26 cellular contexts compared by ENCODE assay signal in the genomic region with DNA sequence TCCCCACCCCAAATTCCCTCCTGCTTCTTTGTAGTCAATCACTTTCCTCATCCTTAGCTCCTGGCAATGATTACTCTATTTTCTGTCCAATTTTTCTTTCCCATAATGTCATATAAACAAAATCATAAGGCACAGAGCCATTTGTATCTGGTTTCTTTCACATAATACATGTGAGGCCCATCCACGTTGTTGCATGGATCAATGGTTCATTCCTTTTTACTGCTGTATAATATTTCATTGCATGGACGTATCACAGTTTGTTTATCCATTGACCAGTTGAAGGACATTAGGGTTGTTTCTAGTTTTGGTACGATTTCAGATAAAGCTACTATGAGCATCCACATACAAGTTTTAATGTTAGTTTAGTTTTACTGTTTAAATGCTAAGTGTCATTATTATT.
"Had no signal": no experiment of that assay in that cellular context is flagged by ENCODE, and none has a peak within 500 bp of the region (broad histone marks: within the 10 kb centered on the region; RNA-seq: fewer than 3 reads in every experiment).

No MANE protein-coding gene starts in this region.

- H3K27ac Mint-ChIP-seq: dendritic cell treated with granulocyte-macrophage colony-stimulating factor and Interleukin-4, amounts not matched to agents 40 ng/mL and 50 ng/mL, for 4 days; effector memory CD8-positive, alpha-beta T cell had no signal

- H3K4me3 Mint-ChIP-seq: dendritic cell treated with granulocyte-macrophage colony-stimulating factor and Interleukin-4, amounts not matched to agents 40 ng/mL and 50 ng/mL, for 4 days; effector memory CD8-positive, alpha-beta T cell; endodermal cell had no signal

- DNase-seq: colonic mucosa; cortex of kidney; dermis blood vessel endothelial cell; dorsolateral prefrontal cortex; effector CD4-positive, alpha-beta T cell; effector CD8-positive, alpha-beta T cell; effector memory CD4-positive, alpha-beta T cell; effector memory CD8-positive, alpha-beta T cell; endodermal cell; erythroblast; esophagus squamous epithelium; foreskin fibroblast; foreskin keratinocyte; foreskin melanocyte; gastrocnemius medialis; glutamatergic neuron; head of caudate nucleus; heart left ventricle; heart right ventricle had no signal

- H3K4me1 ChIP-seq: colonic mucosa, foreskin keratinocyte, gastrocnemius medialis, heart right ventricle had no signal

- H3K27ac ChIP-seq: colonic mucosa, coronary artery, dorsolateral prefrontal cortex, epithelial cell of prostate, esophagus muscularis mucosa, esophagus squamous epithelium, foreskin keratinocyte, gastrocnemius medialis, gastroesophageal sphincter, heart left ventricle, heart right ventricle, hepatocyte had no signal

- H3K9me3 Mint-ChIP-seq: dendritic cell treated with granulocyte-macrophage colony-stimulating factor and Interleukin-4, amounts not matched to agents 40 ng/mL and 50 ng/mL, for 4 days; effector memory CD8-positive, alpha-beta T cell; endodermal cell had no signal

- ATAC-seq: effector memory CD8-positive, alpha-beta T cell; esophagus mucosa; foreskin keratinocyte; gastrocnemius medialis; gastroesophageal sphincter; heart left ventricle; heart right ventricle had no signal

- H3K36me3 ChIP-seq: colonic mucosa, esophagus muscularis mucosa, esophagus squamous epithelium, gastrocnemius medialis, gastroesophageal sphincter, heart left ventricle, heart right ventricle had no signal

- H3K9me3 ChIP-seq: colonic mucosa, esophagus muscularis mucosa, esophagus squamous epithelium, gastrocnemius medialis, gastroesophageal sphincter, heart left ventricle, heart right ventricle had no signal

- H3K4me3 ChIP-seq: colonic mucosa, coronary artery, dorsolateral prefrontal cortex, esophagus muscularis mucosa, esophagus squamous epithelium, gastrocnemius medialis, gastroesophageal sphincter, heart left ventricle, heart right ventricle, hepatocyte had no signal
